ENCODE assay signal across 12 cellular contexts in genomic region chr17:56785997-56786680, GRCh38. TPM values are rescaled to one million over a fixed set of nuclear protein-coding genes. Genes with fewer than 3 reads are reported as not detected.
DNase-seq lines count a peak whose midpoint lies in the region; ATAC-seq, FAIRE-seq and TF ChIP-seq lines count a peak whose summit lies in the region.
"Had no signal": no experiment of that assay in that cellular context is flagged by ENCODE, and none has a peak within 500 bp of the region (broad histone marks: within the 10 kb centered on the region; RNA-seq: fewer than 3 reads in every experiment).

No MANE protein-coding gene starts in this region.

- no peak for ATAC-seq in HG03159 (IDR thresholded peaks at IDR 0.05; ENCODE audit: unreplicated experiment)

- peaks cover 11% of the 10 kb centered on the region; the same call in 1 of the 2 replicates for H3F3A ChIP-seq in MM.1S (ENCODE audit: insufficient read depth, low read length)

- H3K27me3 Mint-ChIP-seq in activated CD4-positive, alpha-beta T cell treated with anti-CD3 and anti-CD28 coated beads, Interleukin-2, amount 10 ng/mL, durations not matched to agents 7 days and 5 days = peaks cover 6% of the 10 kb centered on the region
- H3K27me3 Mint-ChIP-seq in activated naive CD8-positive, alpha-beta T cell treated with anti-CD3 and anti-CD28 coated beads for 36 hours = peaks cover 5% of the 10 kb centered on the region

- WGBS in small intestine, 3 donors = 30 to 67% (median 47%) methylated on average over 9 of the region's 9 CpGs

- peak overlapping the region; percentile 19; the same call in 1 of the 2 replicates for H3K9ac ChIP-seq in MM.1S (ENCODE audit: low read length)

- no peak overlapping the region; the same call in 1 of the 2 replicates for H3K4me2 ChIP-seq in MM.1S (ENCODE audit: low read depth, low read length)

- H3K27ac ChIP-seq in MM.1S (ENCODE audit: low read length) (peak overlapping the region; percentile 56; the same call in 1 of the 2 replicates), small intestine (ENCODE audit: low read depth in 1 of 2, low read length in 1 of 2) (peak overlapping the region; percentile 58 to 73)
- H3K27ac ChIP-seq: transverse colon had no signal

- DNase-seq in activated CD4-positive, alpha-beta T cell treated with anti-CD3 and anti-CD28 coated beads, Interleukin-2, amount 10 ng/mL, durations not matched to agents 7 days and 5 days = no peak
- no peak for DNase-seq in activated CD4-positive, alpha-beta T cell treated with anti-CD3 and anti-CD28 coated beads for 48 hours
- DNase-seq in MM.1S = no peak
- DNase-seq in activated naive CD8-positive, alpha-beta T cell treated with anti-CD3 and anti-CD28 coated beads for 36 hours = no peak
- DNase-seq in small intestine = peak; percentile 70
- DNase-seq in NCI-H526 treated with DMSO at 0.1 percent for 48 hours (lab: John Stamatoyannopoulos, UW) = no peak
- no peak for DNase-seq in NK-92 treated with Interleukin-12 subunit alpha and Interleukin-12 subunit beta, amount 100 ng/mL, for 24 hours (lab: John Stamatoyannopoulos, UW)
- DNase-seq: nephron progenitor cell, retina had no signal

- H3K27me3 ChIP-seq in MM.1S (replicated peaks; ENCODE audit: insufficient read depth, low read length) (no peaks in the 10 kb centered on the region), small intestine (ENCODE audit: control insufficient read depth in 2 of 2, insufficient read depth in 2 of 2, low read length in 2 of 2) (no peaks in the 10 kb centered on the region)

- H3K4me3 Mint-ChIP-seq in activated CD4-positive, alpha-beta T cell treated with anti-CD3 and anti-CD28 coated beads, Interleukin-2, amount 10 ng/mL, durations not matched to agents 7 days and 5 days = no peak overlapping the region
- H3K4me3 Mint-ChIP-seq in activated naive CD8-positive, alpha-beta T cell treated with anti-CD3 and anti-CD28 coated beads for 36 hours = peak overlapping the region; percentile 62
- H3K4me3 Mint-ChIP-seq: nephron progenitor cell had no signal

- TF ChIP-seq CTCF in MM.1S (IDR thresholded peaks at IDR 0.05; ENCODE audit: low read length) = no peak

- no peaks in the 10 kb centered on the region for H3K36me3 ChIP-seq in MM.1S (replicated peaks; ENCODE audit: insufficient read depth, low read length)
- H3K36me3 ChIP-seq in small intestine (ENCODE audit: control insufficient read depth in 2 of 2, insufficient read depth in 2 of 2, low read length in 2 of 2) = no peaks in the 10 kb centered on the region
- H3K36me3 ChIP-seq: transverse colon had no signal

- no peak for FAIRE-seq in small intestine (lab: Jason Lieb, UNC)
- FAIRE-seq: G401.6 had no signal

- no peak overlapping the region for H3K4me3 ChIP-seq in MM.1S (ENCODE audit: low read length)
- no peak overlapping the region for H3K4me3 ChIP-seq in small intestine (ENCODE audit: low read depth in 1 of 2, low read length in 2 of 2)
- H3K4me3 ChIP-seq: transverse colon had no signal

- H4K20me1 ChIP-seq in MM.1S (ENCODE audit: insufficient read depth, low read length) = no peaks in the 10 kb centered on the region

- H3K4me1 Mint-ChIP-seq in activated CD4-positive, alpha-beta T cell treated with anti-CD3 and anti-CD28 coated beads, Interleukin-2, amount 10 ng/mL, durations not matched to agents 7 days and 5 days = peaks cover 29% of the 10 kb centered on the region
- peaks cover 33% of the 10 kb centered on the region for H3K4me1 Mint-ChIP-seq in activated naive CD8-positive, alpha-beta T cell treated with anti-CD3 and anti-CD28 coated beads for 36 hours

- no peaks in the 10 kb centered on the region for H3K79me2 ChIP-seq in MM.1S (ENCODE audit: low read length)

- H3K9me2 ChIP-seq in MM.1S (replicated peaks; ENCODE audit: insufficient read depth, low read length) = no peaks in the 10 kb centered on the region

- H3K4me1 ChIP-seq in MM.1S (ENCODE audit: low read length) (peaks cover 22% of the 10 kb centered on the region), small intestine (ENCODE audit: control insufficient read depth in 2 of 2, insufficient read depth in 1 of 2, low read depth in 1 of 2, low read length in 1 of 2) (peaks cover 0 to 3% of the 10 kb centered on the region in 2 donors)

- POLR2A ChIA-PET in activated CD4-positive, alpha-beta T cell treated with anti-CD3 and anti-CD28 coated beads, Interleukin-2, amount 10 ng/mL, durations not matched to agents 7 days and 5 days (lab: Charles Lee) = no interaction called here

- no peaks in the 10 kb centered on the region for H3K9me3 ChIP-seq in MM.1S (replicated peaks; ENCODE audit: insufficient read depth, low read length)
- no peaks in the 10 kb centered on the region for H3K9me3 ChIP-seq in small intestine (ENCODE audit: control insufficient read depth, low read depth)
- H3K9me3 ChIP-seq: transverse colon had no signal

- H2AFZ ChIP-seq in MM.1S (ENCODE audit: low read length) = no peak overlapping the region

- CTCF ChIA-PET in activated CD4-positive, alpha-beta T cell treated with anti-CD3 and anti-CD28 coated beads, Interleukin-2, amount 10 ng/mL, durations not matched to agents 7 days and 5 days (lab: Charles Lee) = interaction anchor here (1.0 to 1.6 kb wide), 3 partner anchors 9 to 71 kb away, joined by 3 to 4 read pairs (median 3); no protein-coding TSS in a partner anchor

- peaks cover 2% of the 10 kb centered on the region for H3K9me3 Mint-ChIP-seq in activated CD4-positive, alpha-beta T cell treated with anti-CD3 and anti-CD28 coated beads, Interleukin-2, amount 10 ng/mL, durations not matched to agents 7 days and 5 days
- H3K9me3 Mint-ChIP-seq in activated naive CD8-positive, alpha-beta T cell treated with anti-CD3 and anti-CD28 coated beads for 36 hours = peaks cover 4% of the 10 kb centered on the region
- H3K9me3 Mint-ChIP-seq: nephron progenitor cell had no signal

- H3K36me3 Mint-ChIP-seq in activated CD4-positive, alpha-beta T cell treated with anti-CD3 and anti-CD28 coated beads, Interleukin-2, amount 10 ng/mL, durations not matched to agents 7 days and 5 days (ENCODE audit: low read depth) = peaks cover 5% of the 10 kb centered on the region
- peaks cover 11% of the 10 kb centered on the region for H3K36me3 Mint-ChIP-seq in activated naive CD8-positive, alpha-beta T cell treated with anti-CD3 and anti-CD28 coated beads for 36 hours

- peak overlapping the region; percentile 66 for H3K27ac Mint-ChIP-seq in activated CD4-positive, alpha-beta T cell treated with anti-CD3 and anti-CD28 coated beads, Interleukin-2, amount 10 ng/mL, durations not matched to agents 7 days and 5 days
- peak overlapping the region; percentile 95 for H3K27ac Mint-ChIP-seq in activated naive CD8-positive, alpha-beta T cell treated with anti-CD3 and anti-CD28 coated beads for 36 hours
- H3K27ac Mint-ChIP-seq: nephron progenitor cell had no signal

RNA-seq across cellular contexts. Expression of gene C17orf67, which starts 47.6 kb away (rescaled TPM):
- 1 to 10 TPM; 5.1 to 5.2 TPM for total RNA-seq in activated CD4-positive, alpha-beta T cell treated with anti-CD3 and anti-CD28 coated beads, Interleukin-2, amount 10 ng/mL, durations not matched to agents 7 days and 5 days
- total RNA-seq in activated naive CD8-positive, alpha-beta T cell treated with anti-CD3 and anti-CD28 coated beads for 36 hours = 1 to 10 TPM; 1.5 TPM
- 10 to 100 TPM in 2 of 3 donors, 1 to 10 TPM in 1; 2.6 to 41.9 (median 10.5) TPM for polyA plus RNA-seq in small intestine

RNA-seq across cellular contexts. Expression of gene DGKE, which starts 47.8 kb away (rescaled TPM):
- 10 to 100 TPM; 24.6 to 25.3 TPM for total RNA-seq in activated CD4-positive, alpha-beta T cell treated with anti-CD3 and anti-CD28 coated beads, Interleukin-2, amount 10 ng/mL, durations not matched to agents 7 days and 5 days
- total RNA-seq in activated naive CD8-positive, alpha-beta T cell treated with anti-CD3 and anti-CD28 coated beads for 36 hours = 10 to 100 TPM; 25.8 to 27.1 TPM
- 1 to 10 TPM in 1 of 3 donors, under 1 TPM in 2; 0.27 to 2.0 (median 0.67) TPM for polyA plus RNA-seq in small intestine
